In genomic region chr16:88783391-88784073, GRCh38 we compare ENCODE assay signal across 1 cellular context.
A peak's percentile ranks its signal among the peaks of the same experiment; 100 is the strongest.
TF ChIP-seq lines count a peak whose summit lies in the region.

No MANE protein-coding gene starts in this region.

TF ChIP-seq in K562, 482 proteins besides CTCF, POLR2A, EP300 and RAD21 (continued from another document):
- TF ChIP-seq AFF4 (CRISPR knock-in tag; IDR thresholded peaks at IDR 0.05) (0 out of 2 replicates have a peak, but pooled peaks have one; percentile 59), EHMT2 (IDR thresholded peaks at IDR 0.05) (no peak), ZNF584 (CRISPR knock-in tag; IDR thresholded peaks at IDR 0.05; ENCODE audit: low read depth) (no peak), NBN (IDR thresholded peaks at IDR 0.05; ENCODE audit: low read depth) (no peak), ZFP1 (CRISPR knock-in tag; IDR thresholded peaks at IDR 0.05) (no peak), ZNF143 (CRISPR knock-in tag; IDR thresholded peaks at IDR 0.05) (no peak), ZNF444 (CRISPR knock-in tag; IDR thresholded peaks at IDR 0.05) (no peak), MAFK (IDR thresholded peaks at IDR 0.05; ENCODE audit: low read length) (no peak), SMAD1 (IDR thresholded peaks at IDR 0.05; ENCODE audit: low read depth, low read length, partially characterized antibody) (no peak), ZNF347 (CRISPR knock-in tag; IDR thresholded peaks at IDR 0.05; ENCODE audit: low read depth) (no peak), ETS1 (conservative IDR thresholded peaks at IDR 0.05; ENCODE audit: control insufficient read depth, low read depth, low read length) (0 out of 2 replicates have a peak, but pooled peaks have one; percentile 12), MAFF (IDR thresholded peaks at IDR 0.05; ENCODE audit: low read length) (no peak), KLF16 (IDR thresholded peaks at IDR 0.05) (no peak), ZNF212 (CRISPR knock-in tag; IDR thresholded peaks at IDR 0.05) (no peak), HNRNPH1 (optimal IDR thresholded peaks at IDR 0.05; ENCODE audit: low read depth, low read length) (no peak)
- TF ChIP-seq, protein P1, sequence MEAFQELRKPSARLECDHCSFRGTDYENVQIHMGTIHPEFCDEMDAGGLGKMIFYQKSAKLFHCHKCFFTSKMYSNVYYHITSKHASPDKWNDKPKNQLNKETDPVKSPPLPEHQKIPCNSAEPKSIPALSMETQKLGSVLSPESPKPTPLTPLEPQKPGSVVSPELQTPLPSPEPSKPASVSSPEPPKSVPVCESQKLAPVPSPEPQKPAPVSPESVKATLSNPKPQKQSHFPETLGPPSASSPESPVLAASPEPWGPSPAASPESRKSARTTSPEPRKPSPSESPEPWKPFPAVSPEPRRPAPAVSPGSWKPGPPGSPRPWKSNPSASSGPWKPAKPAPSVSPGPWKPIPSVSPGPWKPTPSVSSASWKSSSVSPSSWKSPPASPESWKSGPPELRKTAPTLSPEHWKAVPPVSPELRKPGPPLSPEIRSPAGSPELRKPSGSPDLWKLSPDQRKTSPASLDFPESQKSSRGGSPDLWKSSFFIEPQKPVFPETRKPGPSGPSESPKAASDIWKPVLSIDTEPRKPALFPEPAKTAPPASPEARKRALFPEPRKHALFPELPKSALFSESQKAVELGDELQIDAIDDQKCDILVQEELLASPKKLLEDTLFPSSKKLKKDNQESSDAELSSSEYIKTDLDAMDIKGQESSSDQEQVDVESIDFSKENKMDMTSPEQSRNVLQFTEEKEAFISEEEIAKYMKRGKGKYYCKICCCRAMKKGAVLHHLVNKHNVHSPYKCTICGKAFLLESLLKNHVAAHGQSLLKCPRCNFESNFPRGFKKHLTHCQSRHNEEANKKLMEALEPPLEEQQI (IDR thresholded peaks at IDR 0.05): no peak
- TF ChIP-seq, protein P2, sequence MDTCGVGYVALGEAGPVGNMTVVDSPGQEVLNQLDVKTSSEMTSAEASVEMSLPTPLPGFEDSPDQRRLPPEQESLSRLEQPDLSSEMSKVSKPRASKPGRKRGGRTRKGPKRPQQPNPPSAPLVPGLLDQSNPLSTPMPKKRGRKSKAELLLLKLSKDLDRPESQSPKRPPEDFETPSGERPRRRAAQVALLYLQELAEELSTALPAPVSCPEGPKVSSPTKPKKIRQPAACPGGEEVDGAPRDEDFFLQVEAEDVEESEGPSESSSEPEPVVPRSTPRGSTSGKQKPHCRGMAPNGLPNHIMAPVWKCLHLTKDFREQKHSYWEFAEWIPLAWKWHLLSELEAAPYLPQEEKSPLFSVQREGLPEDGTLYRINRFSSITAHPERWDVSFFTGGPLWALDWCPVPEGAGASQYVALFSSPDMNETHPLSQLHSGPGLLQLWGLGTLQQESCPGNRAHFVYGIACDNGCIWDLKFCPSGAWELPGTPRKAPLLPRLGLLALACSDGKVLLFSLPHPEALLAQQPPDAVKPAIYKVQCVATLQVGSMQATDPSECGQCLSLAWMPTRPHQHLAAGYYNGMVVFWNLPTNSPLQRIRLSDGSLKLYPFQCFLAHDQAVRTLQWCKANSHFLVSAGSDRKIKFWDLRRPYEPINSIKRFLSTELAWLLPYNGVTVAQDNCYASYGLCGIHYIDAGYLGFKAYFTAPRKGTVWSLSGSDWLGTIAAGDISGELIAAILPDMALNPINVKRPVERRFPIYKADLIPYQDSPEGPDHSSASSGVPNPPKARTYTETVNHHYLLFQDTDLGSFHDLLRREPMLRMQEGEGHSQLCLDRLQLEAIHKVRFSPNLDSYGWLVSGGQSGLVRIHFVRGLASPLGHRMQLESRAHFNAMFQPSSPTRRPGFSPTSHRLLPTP (IDR thresholded peaks at IDR 0.05; ENCODE audit: borderline replicate concordance, extremely low read depth, insufficient read length): no peak
- TF ChIP-seq, protein P3, sequence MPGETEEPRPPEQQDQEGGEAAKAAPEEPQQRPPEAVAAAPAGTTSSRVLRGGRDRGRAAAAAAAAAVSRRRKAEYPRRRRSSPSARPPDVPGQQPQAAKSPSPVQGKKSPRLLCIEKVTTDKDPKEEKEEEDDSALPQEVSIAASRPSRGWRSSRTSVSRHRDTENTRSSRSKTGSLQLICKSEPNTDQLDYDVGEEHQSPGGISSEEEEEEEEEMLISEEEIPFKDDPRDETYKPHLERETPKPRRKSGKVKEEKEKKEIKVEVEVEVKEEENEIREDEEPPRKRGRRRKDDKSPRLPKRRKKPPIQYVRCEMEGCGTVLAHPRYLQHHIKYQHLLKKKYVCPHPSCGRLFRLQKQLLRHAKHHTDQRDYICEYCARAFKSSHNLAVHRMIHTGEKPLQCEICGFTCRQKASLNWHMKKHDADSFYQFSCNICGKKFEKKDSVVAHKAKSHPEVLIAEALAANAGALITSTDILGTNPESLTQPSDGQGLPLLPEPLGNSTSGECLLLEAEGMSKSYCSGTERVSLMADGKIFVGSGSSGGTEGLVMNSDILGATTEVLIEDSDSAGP (CRISPR knock-in tag; IDR thresholded peaks at IDR 0.05): no peak
